In genomic region chr1:51235611-51236547, GRCh38 we compare ENCODE assay signal across 8 cellular contexts. TPM values are rescaled to one million over a fixed set of nuclear protein-coding genes. Genes with fewer than 3 reads are reported as not detected.
DNase-seq lines count a peak whose midpoint lies in the region; ATAC-seq and TF ChIP-seq lines count a peak whose summit lies in the region.

Gene RNF11 (plus strand): TSS chr1:51236273. CDS start chr1:51236757, 484 bp downstream.

- H3K36me3 ChIP-seq in muscle layer of duodenum (ENCODE audit: control insufficient read depth in 1 of 2, insufficient read depth in 2 of 2, low read length in 2 of 2) = peaks cover 0 to 6% of the 10 kb centered on the region in 2 donors

- peaks cover 22 to 23% of the 10 kb centered on the region in 2 donors for H3K4me1 ChIP-seq in muscle layer of duodenum (ENCODE audit: control insufficient read depth in 1 of 2, insufficient read depth in 2 of 2, low read length in 2 of 2)

- H3K4me3 ChIP-seq in muscle layer of duodenum (ENCODE audit: low read depth in 1 of 2, low read length in 2 of 2) = peak within 1 kb of the TSS; percentile 93 to 98

- H3K9me3 ChIP-seq in muscle layer of duodenum (ENCODE audit: control insufficient read depth in 1 of 2, low read length in 2 of 2) = no peaks in the 10 kb centered on the region

- H3K27ac ChIP-seq in muscle layer of duodenum (ENCODE audit: low read length) = peak within 1 kb of the TSS; percentile 99

- peak; percentile 75 for ATAC-seq in GM21717 (IDR thresholded peaks at IDR 0.05; ENCODE audit: unreplicated experiment)
- ATAC-seq in esophagus mucosa = peak; percentile 98

- DNase-seq in DMS153 treated with DMSO at 0.1 percent for 48 hours (lab: John Stamatoyannopoulos, UW; ENCODE audit: unreplicated experiment) (peak; percentile 94), KBM-7 (peak; percentile 90)
- peak; percentile 90 to 95 for DNase-seq in activated T-cell treated with anti-CD3 and anti-CD28 coated beads, Interleukin-2, amount 50 U/mL, for 48 hours
- DNase-seq in stimulated activated CD8-positive, alpha-beta memory T cell treated with anti-CD3 and anti-CD28 coated beads, Interleukin-7, amount 100 ng/mL, for 24 hours (ENCODE audit: low read depth) = peak; percentile 76

- in situ Hi-C loops in KBM-7 (cut with MboI; ENCODE audit: low pct_unique_long_range_greater_than_20kb, low sequenced_read_pairs) = no loop called here

- no peaks in the 10 kb centered on the region for H3K27me3 ChIP-seq in muscle layer of duodenum (ENCODE audit: low read depth, low read length)

TF ChIP-seq in PFSK-1, 5 proteins besides CTCF, POLR2A, EP300 and RAD21:
- TF ChIP-seq TAF1 (IDR thresholded peaks at IDR 0.05; ENCODE audit: borderline replicate concordance, insufficient read depth, low read length) (peak; percentile 91), REST (IDR thresholded peaks at IDR 0.05; ENCODE audit: insufficient read depth in 1 of 2, low read depth in 2 of 2, low read length in 2 of 2) (0 out of 4 replicates have a peak, but pooled peaks of 1 of the 2 experiments have one; percentile 38), SIN3A (IDR thresholded peaks at IDR 0.05; ENCODE audit: borderline replicate concordance, insufficient read depth, low read length) (peak; percentile 92; the same call in 1 of the 2 replicates), FOXP2 (optimal IDR thresholded peaks at IDR 0.05; ENCODE audit: borderline replicate concordance, extremely low read depth, extremely low read length, insufficient read depth) (peak; percentile 71), POLR2AphosphoS5 (IDR thresholded peaks at IDR 0.05; ENCODE audit: low read depth, low read length) (peak; percentile 79)

RNA-seq across cellular contexts. Expression of gene RNF11, which starts in this region (rescaled TPM):
- 72.7 TPM for polyA plus RNA-seq in PFSK-1 (2012; ENCODE audit: insufficient read length, low read depth)
- total RNA-seq in esophagus mucosa = 78.8 TPM

Comparison
In these comparisons a context has a peak if more than half of its experiments do, and no peak if none do; other contexts are left out.
1. Peak in every context shown above with its lines: DNase-seq, ATAC-seq, H3K4me3 ChIP-seq and H3K27ac ChIP-seq.